ENCODE assay signal across 22 cellular contexts in genomic region chr4:21811576-21811975, GRCh38.
DNase-seq lines count a peak whose midpoint lies in the region; ATAC-seq and TF ChIP-seq lines count a peak whose summit lies in the region.
"Had no signal": no experiment of that assay in that cellular context is flagged by ENCODE, and none has a peak within 500 bp of the region (broad histone marks: within the 10 kb centered on the region; RNA-seq: fewer than 3 reads in every experiment).

No MANE protein-coding gene starts in this region.

- H3K9me3 Mint-ChIP-seq in chondrocyte (ENCODE audit: low read depth), result peaks cover 2% of the 10 kb centered on the region
- no peaks in the 10 kb centered on the region for H3K9me3 Mint-ChIP-seq in activated naive CD4-positive, alpha-beta T cell treated with anti-CD3 and anti-CD28 coated beads, Interleukin-2, amount 10 ng/mL, durations not matched to agents 7 days and 5 days

- intact Hi-C loops in psoas muscle (cut with DNase I), result no loop called here

- no peak overlapping the region for H3K4me3 Mint-ChIP-seq in chondrocyte (ENCODE audit: unreplicated experiment)
- no peak overlapping the region for H3K4me3 Mint-ChIP-seq in activated naive CD4-positive, alpha-beta T cell treated with anti-CD3 and anti-CD28 coated beads, Interleukin-2, amount 10 ng/mL, durations not matched to agents 7 days and 5 days
- H3K4me3 Mint-ChIP-seq: activated CD4-positive, alpha-beta T cell treated with anti-CD3 and anti-CD28 coated beads for 36 hours; CD4-positive, alpha-beta memory T cell; nephron; stimulated activated memory B cell treated with anti-CD40 and anti-IgM and Interleukin-4, amounts not matched to agents 10 μg/mL and 1 μg/mL and 100 μg/mL, for 72 hours had no signal

- CTCF ChIA-PET in activated naive CD4-positive, alpha-beta T cell treated with anti-CD3 and anti-CD28 coated beads, Interleukin-2, amount 10 ng/mL, durations not matched to agents 7 days and 5 days (lab: Charles Lee), result no interaction called here

- TF ChIP-seq CTCF in chondrocyte (IDR thresholded peaks at IDR 0.05) (no peak), psoas muscle (IDR thresholded peaks at IDR 0.05) (no peak)

- ATAC-seq in GM18858 (IDR thresholded peaks at IDR 0.05; ENCODE audit: unreplicated experiment) (no peak), GM18909 (IDR thresholded peaks at IDR 0.05; ENCODE audit: poor library complexity, unreplicated experiment) (no peak), psoas muscle (no peak)
- ATAC-seq: activated CD4-positive, alpha-beta T cell treated with anti-CD3 and anti-CD28 coated beads for 36 hours; stimulated activated memory B cell treated with anti-CD40 and anti-IgM and Interleukin-4, amounts not matched to agents 10 μg/mL and 1 μg/mL and 100 μg/mL, for 72 hours had no signal

- no peaks in the 10 kb centered on the region for H3K36me3 Mint-ChIP-seq in chondrocyte (ENCODE audit: low read depth)
- no peaks in the 10 kb centered on the region for H3K36me3 Mint-ChIP-seq in activated naive CD4-positive, alpha-beta T cell treated with anti-CD3 and anti-CD28 coated beads, Interleukin-2, amount 10 ng/mL, durations not matched to agents 7 days and 5 days
- H3K36me3 Mint-ChIP-seq: CD4-positive, alpha-beta memory T cell; stimulated activated memory B cell treated with anti-CD40 and anti-IgM and Interleukin-4, amounts not matched to agents 10 μg/mL and 1 μg/mL and 100 μg/mL, for 72 hours had no signal

- H3K36me3 ChIP-seq in psoas muscle (ENCODE audit: insufficient read depth in 1 of 2, low read depth in 1 of 2), result no peaks in the 10 kb centered on the region
- H3K36me3 ChIP-seq: thyroid gland had no signal

- H3K4me1 ChIP-seq in psoas muscle, result no peaks in the 10 kb centered on the region
- H3K4me1 ChIP-seq: thyroid gland had no signal

- no peaks in the 10 kb centered on the region for H3K9me3 ChIP-seq in psoas muscle
- H3K9me3 ChIP-seq: thyroid gland had no signal

- no peaks in the 10 kb centered on the region for H3K27me3 ChIP-seq in psoas muscle (ENCODE audit: insufficient read depth in 3 of 3, low read length in 2 of 3)
- H3K27me3 ChIP-seq: thyroid gland had no signal

- no peaks in the 10 kb centered on the region for H3K27me3 Mint-ChIP-seq in chondrocyte (ENCODE audit: low read depth)
- no peaks in the 10 kb centered on the region for H3K27me3 Mint-ChIP-seq in activated naive CD4-positive, alpha-beta T cell treated with anti-CD3 and anti-CD28 coated beads, Interleukin-2, amount 10 ng/mL, durations not matched to agents 7 days and 5 days
- H3K27me3 Mint-ChIP-seq: activated CD4-positive, alpha-beta T cell treated with anti-CD3 and anti-CD28 coated beads for 36 hours; CD4-positive, alpha-beta memory T cell; progenitor cell of endocrine pancreas; stimulated activated memory B cell treated with anti-CD40 and anti-IgM and Interleukin-4, amounts not matched to agents 10 μg/mL and 1 μg/mL and 100 μg/mL, for 72 hours had no signal

- no peak overlapping the region for H3K27ac ChIP-seq in psoas muscle
- H3K27ac ChIP-seq: PC-9, SK-N-MC, thyroid gland had no signal

- H3K27ac Mint-ChIP-seq in chondrocyte (ENCODE audit: unreplicated experiment), result peak overlapping the region; percentile 57
- no peak overlapping the region for H3K27ac Mint-ChIP-seq in activated naive CD4-positive, alpha-beta T cell treated with anti-CD3 and anti-CD28 coated beads, Interleukin-2, amount 10 ng/mL, durations not matched to agents 7 days and 5 days
- H3K27ac Mint-ChIP-seq: activated CD4-positive, alpha-beta T cell treated with anti-CD3 and anti-CD28 coated beads for 36 hours; CD4-positive, alpha-beta memory T cell; nephron; progenitor cell of endocrine pancreas; stimulated activated memory B cell treated with anti-CD40 and anti-IgM and Interleukin-4, amounts not matched to agents 10 μg/mL and 1 μg/mL and 100 μg/mL, for 72 hours had no signal

- WGBS in psoas muscle, 3 donors, result 18 to 30% (median 26%) methylated on average over 1 of the region's 1 CpG

- in situ Hi-C loops in ACHN (cut with HindIII; ENCODE audit: low pct_ligation_motif_present, low pct_unique_long_range_greater_than_20kb, low sequenced_read_pairs), result loop anchor here (25.0 kb wide), 1 partner anchor 576 kb away; no protein-coding TSS in a partner anchor

- peak; percentile 37 for DNase-seq in ACHN
- DNase-seq in HS-27A (ENCODE audit: low read depth), result peak; percentile 62
- DNase-seq in chondrocyte (ENCODE audit: low spot score), result no peak
- peak; percentile 65 for DNase-seq in kidney tubule cell (ENCODE audit: low spot score)
- no peak for DNase-seq in psoas muscle
- no peak for DNase-seq in activated naive CD4-positive, alpha-beta T cell treated with anti-CD3 and anti-CD28 coated beads, Interleukin-2, amount 10 ng/mL, durations not matched to agents 7 days and 5 days
- DNase-seq: activated CD4-positive, alpha-beta T cell treated with anti-CD3 and anti-CD28 coated beads for 36 hours; activated effector memory CD4-positive, alpha-beta T cell treated with anti-CD3 and anti-CD28 coated beads, Interleukin-2, amount 50 U/mL, for 16 hours; amygdala; CD4-positive, alpha-beta memory T cell; DND-41; MV-4-11; NCI-H748 treated with DMSO at 0.1 percent for 48 hours; PC-9; thyroid gland had no signal

- no peak overlapping the region for H3K4me3 ChIP-seq in psoas muscle
- H3K4me3 ChIP-seq: lung, PC-9, SK-N-MC, thyroid gland had no signal

- H3K4me1 Mint-ChIP-seq in chondrocyte (ENCODE audit: low read depth), result peaks cover 21% of the 10 kb centered on the region
- H3K4me1 Mint-ChIP-seq in activated naive CD4-positive, alpha-beta T cell treated with anti-CD3 and anti-CD28 coated beads, Interleukin-2, amount 10 ng/mL, durations not matched to agents 7 days and 5 days, result no peaks in the 10 kb centered on the region
- H3K4me1 Mint-ChIP-seq: activated CD4-positive, alpha-beta T cell treated with anti-CD3 and anti-CD28 coated beads for 36 hours; CD4-positive, alpha-beta memory T cell; nephron; stimulated activated memory B cell treated with anti-CD40 and anti-IgM and Interleukin-4, amounts not matched to agents 10 μg/mL and 1 μg/mL and 100 μg/mL, for 72 hours had no signal

Comparison
In these comparisons a context has a peak if more than half of its experiments do, and no peak if none do; other contexts are left out.
1. DNase-seq: peak in ACHN (single experiment), HS-27A (single experiment) and kidney tubule cell (single experiment); none in chondrocyte (single experiment), psoas muscle (0 of 2) and activated naive CD4-positive, alpha-beta T cell treated with anti-CD3 and anti-CD28 coated beads, Interleukin-2, amount 10 ng/mL, durations not matched to agents 7 days and 5 days (single experiment).